In the genomic region with DNA sequence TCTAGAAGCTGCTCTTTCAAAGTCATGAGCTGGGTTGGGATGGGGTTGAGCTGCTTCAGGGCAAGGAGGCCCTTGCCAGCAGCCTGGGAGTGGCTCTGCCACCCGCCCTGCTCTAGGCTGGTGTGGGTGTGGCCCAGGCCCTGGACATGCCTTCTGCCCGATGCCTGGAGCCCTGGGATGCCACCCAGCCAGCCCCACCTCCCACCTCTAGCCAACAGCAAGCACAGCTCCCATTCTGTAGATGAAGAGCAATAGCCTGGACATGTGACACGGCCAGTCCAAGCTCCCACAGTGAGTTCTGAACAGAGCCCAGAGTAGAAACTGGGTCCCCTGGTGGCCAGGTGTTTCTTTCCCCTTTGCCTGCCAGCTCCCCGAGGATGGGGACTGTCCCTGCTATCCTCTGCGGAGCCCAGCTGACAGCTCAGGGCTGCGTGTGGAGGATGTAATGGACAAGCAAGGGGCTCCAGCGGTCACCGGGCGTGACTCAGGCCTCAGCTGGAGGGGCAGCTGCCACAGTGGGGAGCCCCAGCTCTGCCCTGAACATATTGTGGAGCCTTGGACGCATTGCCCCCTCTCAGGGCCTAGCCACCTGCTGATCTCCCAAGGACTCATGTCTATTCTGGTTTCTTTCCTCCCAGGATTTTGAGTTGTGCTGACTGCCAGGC, we compare ENCODE assay signal across 22 cellular contexts.
A peak's percentile ranks its signal among the peaks of the same experiment; 100 is the strongest.
DNase-seq lines count a peak whose midpoint lies in the region; ATAC-seq and TF ChIP-seq lines count a peak whose summit lies in the region.
"Had no signal": no experiment of that assay in that cellular context is flagged by ENCODE, and none has a peak within 500 bp of the region (broad histone marks: within the 10 kb centered on the region; RNA-seq: fewer than 3 reads in every experiment).

No MANE protein-coding gene starts in this region.

- H3K4me3 ChIP-seq in left ventricle myocardium inferior (no peak overlapping the region), gastrocnemius medialis (no peak overlapping the region)
- H3K4me3 ChIP-seq: skin epidermis, upper lobe of left lung had no signal

- DNase-seq in NCI-H1092 treated with DMSO at 0.1 percent for 48 hours (lab: John Stamatoyannopoulos, UW) (peak; percentile 42), NCI-H1092 (lab: John Stamatoyannopoulos, UW) (no peak), SW480 (ENCODE audit: low spot score) (peak; percentile 82), left ventricle myocardium inferior (peak; percentile 78), gastrocnemius medialis (peak; percentile 77 to 88), Kasumi-1 (lab: John Stamatoyannopoulos, UW) (no peak), occipital lobe (lab: John Stamatoyannopoulos, UW) (no peak)
- DNase-seq: activated CD8-positive, alpha-beta T cell treated with anti-CD3 and anti-CD28 coated beads, Interleukin-2, amount 10 ng/mL, durations not matched to agents 7 days and 5 days; CD4-positive, CD25-positive, alpha-beta regulatory T cell; foreskin fibroblast; NCI-H2029 treated with DMSO at 0.1 percent for 48 hours; NCI-H748 treated with DMSO at 0.1 percent for 48 hours; T-helper 1 cell; upper lobe of left lung had no signal

- H3K9me3 ChIP-seq in left ventricle myocardium inferior (replicated peaks) (no peaks in the 10 kb centered on the region), gastrocnemius medialis (no peaks in the 10 kb centered on the region)
- H3K9me3 ChIP-seq: neutrophil, upper lobe of left lung had no signal

- H3K36me3 ChIP-seq in left ventricle myocardium inferior: peaks cover 5% of the 10 kb centered on the region
- no peaks in the 10 kb centered on the region for H3K36me3 ChIP-seq in gastrocnemius medialis
- H3K36me3 ChIP-seq: neutrophil had no signal

- peak; percentile 70 to 75 for ATAC-seq in gastrocnemius medialis
- no peak for ATAC-seq in GM21526 (IDR thresholded peaks at IDR 0.05; ENCODE audit: low FRiP score, unreplicated experiment)
- ATAC-seq: activated CD8-positive, alpha-beta T cell treated with anti-CD3 and anti-CD28 coated beads, Interleukin-2, amount 10 ng/mL, durations not matched to agents 7 days and 5 days; activated T-helper 17 cell treated with anti-CD3 and anti-CD28 coated beads, Interleukin-2, amount 50 U/mL, for 72 hours; stimulated activated memory B cell treated with anti-CD40 and anti-IgM and Interleukin-4, amounts not matched to agents 10 μg/mL and 1 μg/mL and 100 μg/mL, for 72 hours had no signal

- H3K27me3 ChIP-seq in left ventricle myocardium inferior (ENCODE audit: low read depth) (no peaks in the 10 kb centered on the region), gastrocnemius medialis (no peaks in the 10 kb centered on the region)
- H3K27me3 ChIP-seq: neutrophil, upper lobe of left lung had no signal

- peak overlapping the region; percentile 96 for H3K27ac ChIP-seq in left ventricle myocardium inferior (replicated peaks)
- H3K27ac ChIP-seq in gastrocnemius medialis: peak overlapping the region; percentile 69 to 86 (median 77)
- H3K27ac ChIP-seq: 22Rv1, HL-60, neutrophil, skin epidermis, upper lobe of left lung, VCaP had no signal

- H3K4me1 ChIP-seq in left ventricle myocardium inferior: peaks cover 100% of the 10 kb centered on the region
- peaks cover 22 to 33% of the 10 kb centered on the region in 2 donors for H3K4me1 ChIP-seq in gastrocnemius medialis

- intact Hi-C loops in left ventricle myocardium inferior (cut with micrococcal nuclease) (no loop called here), gastrocnemius medialis (cut with DNase I; ENCODE audit: low total_unique reads) (no loop called here)

- TF ChIP-seq POLR2A in gastrocnemius medialis (IDR thresholded peaks at IDR 0.05): no peak

- in situ Hi-C loops in gastrocnemius medialis (cut with MboI; ENCODE audit: low sequenced_read_pairs in 4 of 4): no loop called here

- TF ChIP-seq CTCF in left ventricle myocardium inferior (IDR thresholded peaks at IDR 0.05; ENCODE audit: borderline replicate concordance) (peak; percentile 10), gastrocnemius medialis (IDR thresholded peaks at IDR 0.05 in 4 of 5, conservative IDR thresholded peaks at IDR 0.05 in 1 of 5) (peak in 2 of 5 experiments; percentile 6 to 35)

Comparison
In these comparisons a context has a peak if more than half of its experiments do, and no peak if none do; other contexts are left out.
1. DNase-seq: peak in NCI-H1092 treated with DMSO at 0.1 percent for 48 hours (single experiment), SW480 (single experiment), left ventricle myocardium inferior (single experiment) and gastrocnemius medialis (2 of 2); none in NCI-H1092 (single experiment), Kasumi-1 (0 of 2) and occipital lobe (single experiment).